Comparison of ENCODE assay signal across 17 cellular contexts in the genomic region with DNA sequence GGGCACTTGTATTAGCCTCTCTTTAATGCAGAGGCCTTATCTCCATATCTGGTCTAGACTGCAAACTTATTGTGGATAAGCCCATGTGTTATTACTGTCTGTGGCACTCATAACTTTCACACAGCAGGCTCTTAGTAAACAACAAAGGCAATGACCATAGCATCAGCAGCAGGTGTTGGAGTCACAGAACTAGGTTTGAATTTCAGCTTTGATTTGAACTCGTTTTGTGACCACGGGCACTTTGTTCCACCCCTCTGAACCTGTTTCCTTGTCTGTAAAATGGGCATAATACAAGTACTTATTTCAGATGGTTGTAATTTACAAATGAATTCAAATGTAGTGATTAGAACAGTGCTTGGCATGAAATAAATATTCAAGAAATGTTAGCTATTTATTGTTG.
"Had no signal": no experiment of that assay in that cellular context is flagged by ENCODE, and none has a peak within 500 bp of the region (broad histone marks: within the 10 kb centered on the region; RNA-seq: fewer than 3 reads in every experiment).

No MANE protein-coding gene starts in this region.

- H3K27me3 ChIP-seq: adrenal gland, gastroesophageal sphincter, left lung, spleen, thyroid gland had no signal

- H3K27ac Mint-ChIP-seq: activated naive CD4-positive, alpha-beta T cell treated with anti-CD3 and anti-CD28 coated beads, Interleukin-2, amount 50 U/mL, for 72 hours had no signal

- DNase-seq: activated CD4-positive, CD25-positive, alpha-beta regulatory T cell treated with anti-CD3 and anti-CD28 coated beads, Interleukin-2, amount 50 U/mL, for 72 hours; activated CD8-positive, alpha-beta memory T cell treated with anti-CD3 and anti-CD28 coated beads for 24 hours; activated gamma-delta T cell treated with Interleukin-2 at 50 U/mL for 16 hours; adrenal gland; cerebellar nuclear complex; effector CD4-positive, alpha-beta T cell; heart right ventricle; left lung; mammary epithelial cell; occipital lobe; posterior cingulate gyrus; spleen; stimulated activated naive CD4-positive, alpha-beta T cell; T-helper 9 cell; thyroid gland had no signal

- H3K27ac ChIP-seq: adrenal gland, gastroesophageal sphincter, heart right ventricle, left lung, thyroid gland had no signal

- H3K9me3 Mint-ChIP-seq: activated naive CD4-positive, alpha-beta T cell treated with anti-CD3 and anti-CD28 coated beads, Interleukin-2, amount 50 U/mL, for 72 hours had no signal

- H3K4me1 ChIP-seq: adrenal gland, gastroesophageal sphincter, heart right ventricle, left lung, thyroid gland had no signal

- H3K4me3 ChIP-seq: adrenal gland, gastroesophageal sphincter, heart right ventricle, left lung, spleen, thyroid gland had no signal

- H3K36me3 Mint-ChIP-seq: activated naive CD4-positive, alpha-beta T cell treated with anti-CD3 and anti-CD28 coated beads, Interleukin-2, amount 50 U/mL, for 72 hours had no signal

- ATAC-seq: activated naive CD4-positive, alpha-beta T cell treated with anti-CD3 and anti-CD28 coated beads, Interleukin-2, amount 50 U/mL, for 72 hours; gastroesophageal sphincter; heart right ventricle; left lung had no signal

- H3K9me3 ChIP-seq: adrenal gland, gastroesophageal sphincter, heart right ventricle, left lung, spleen, thyroid gland had no signal

- H3K36me3 ChIP-seq: adrenal gland, gastroesophageal sphincter, heart right ventricle, left lung, spleen, thyroid gland had no signal
